In the genomic region with DNA sequence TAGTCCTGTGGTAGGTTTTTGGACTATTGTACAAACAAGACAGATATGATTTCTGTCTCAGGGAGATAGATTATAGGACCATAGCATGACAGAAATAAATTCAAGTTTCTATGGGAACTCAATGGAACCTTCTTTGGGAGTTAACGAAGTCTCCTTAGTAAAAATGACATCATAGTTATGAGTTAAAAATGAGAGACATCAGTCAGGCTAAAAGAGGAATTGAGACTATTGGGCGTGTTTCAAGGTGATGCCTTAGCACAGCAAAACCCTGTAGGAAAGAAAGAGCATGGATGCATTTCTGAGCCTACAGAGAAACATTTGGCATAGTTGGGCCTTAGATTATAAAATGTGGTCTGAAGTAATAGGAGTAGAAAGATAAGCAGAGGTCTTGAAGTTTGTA, we compare ENCODE assay signal across 11 cellular contexts.
"Had no signal": no experiment of that assay in that cellular context is flagged by ENCODE, and none has a peak within 500 bp of the region (broad histone marks: within the 10 kb centered on the region; RNA-seq: fewer than 3 reads in every experiment).

No MANE protein-coding gene starts in this region.

- ATAC-seq: GM23338, HCT116 had no signal

- H3K36me3 ChIP-seq: HAP-1 had no signal

- H3K27ac ChIP-seq: GM23248 had no signal

- DNase-seq: GM23248, GOT3, H7, H9, HCEC 1CT, HFFc6 had no signal

- H3K9me3 ChIP-seq: HAP-1 had no signal

- H3K4me3 ChIP-seq: GM23248, GM23338, HAP-1 had no signal

- H3K9ac ChIP-seq: GM23248 had no signal

- H3K4me1 ChIP-seq: HAP-1 had no signal

- FAIRE-seq: H1, H54 had no signal

- H2AFZ ChIP-seq: GM23248, GM23338 had no signal

- H3K4me2 ChIP-seq: GM23338 had no signal
